24 cellular contexts compared by ENCODE assay signal in the genomic region with DNA sequence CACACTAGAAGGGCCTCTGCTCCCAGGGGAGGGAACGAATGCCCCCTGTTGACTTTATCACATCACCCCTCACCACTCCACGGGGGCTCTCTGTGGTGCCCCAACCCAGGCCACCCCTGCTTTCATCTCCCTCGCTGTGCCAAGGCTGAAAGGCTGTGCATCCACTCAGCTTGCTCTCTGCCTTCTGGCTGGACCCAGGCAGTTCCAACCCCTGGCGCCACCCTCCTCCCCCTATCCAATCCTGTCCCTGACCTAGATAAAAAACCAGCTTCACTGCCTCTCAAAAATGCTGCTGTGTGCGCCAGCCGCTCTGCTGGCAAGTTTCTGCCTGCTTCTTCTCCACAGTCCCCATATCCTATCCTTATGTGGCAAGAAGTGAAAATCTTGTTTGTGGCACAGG. TPM values are rescaled to one million over a fixed set of nuclear protein-coding genes. Genes with fewer than 3 reads are reported as not detected.
DNase-seq lines count a peak whose midpoint lies in the region; ATAC-seq, FAIRE-seq and TF ChIP-seq lines count a peak whose summit lies in the region.
"Had no signal": no experiment of that assay in that cellular context is flagged by ENCODE, and none has a peak within 500 bp of the region (broad histone marks: within the 10 kb centered on the region; RNA-seq: fewer than 3 reads in every experiment).

No MANE protein-coding gene starts in this region.

- dilution Hi-C loops in keratinocyte (cut with MboI; ENCODE audit: extremely low pct_ligation_motif_present, low sequenced_read_pairs), result no loop called here

- H3K27me3 ChIP-seq in keratinocyte (ENCODE audit: control insufficient read depth, extremely low read depth, insufficient read depth, low read length) (no peaks in the 10 kb centered on the region), spleen (replicated peaks in 1 of 7) (no peaks in the 10 kb centered on the region)
- no peaks in the 10 kb centered on the region for H3K27me3 ChIP-seq in naive thymus-derived CD4-positive, alpha-beta T cell (ENCODE audit: control insufficient read depth in 2 of 2, insufficient read depth in 2 of 2, low read length in 2 of 2)
- H3K27me3 ChIP-seq: brain microvascular endothelial cell had no signal

- no peaks in the 10 kb centered on the region for H3K9me1 ChIP-seq in keratinocyte (ENCODE audit: control insufficient read depth, extremely low read depth, insufficient read depth, low read length)

- H3K4me3 ChIP-seq in keratinocyte (ENCODE audit: control insufficient read depth in 2 of 3, extremely low read depth in 1 of 3, insufficient read depth in 2 of 3, low read depth in 1 of 3, low read length in 3 of 3), result no peak overlapping the region
- no peak overlapping the region for H3K4me3 ChIP-seq in spleen
- no peak overlapping the region for H3K4me3 ChIP-seq in naive thymus-derived CD4-positive, alpha-beta T cell (ENCODE audit: low read length)
- H3K4me3 ChIP-seq: coronary artery had no signal

- no peaks in the 10 kb centered on the region for H4K20me1 ChIP-seq in keratinocyte (ENCODE audit: control insufficient read depth, extremely low read depth, insufficient read depth, low read length)

- no peaks in the 10 kb centered on the region for H3K9me3 ChIP-seq in keratinocyte (ENCODE audit: control insufficient read depth, low read depth, low read length)
- H3K9me3 ChIP-seq in spleen, result no peaks in the 10 kb centered on the region
- no peaks in the 10 kb centered on the region for H3K9me3 ChIP-seq in naive thymus-derived CD4-positive, alpha-beta T cell (ENCODE audit: control insufficient read depth in 2 of 3, low read length in 3 of 3)

- peaks cover 11% of the 10 kb centered on the region for H3K4me1 Mint-ChIP-seq in progenitor cell of endocrine pancreas (ENCODE audit: low read depth)
- H3K4me1 Mint-ChIP-seq in natural killer cell treated with Interleukin-12 subunit alpha and Interleukin-12 subunit beta and Interleukin-15 and Interleukin-18, amount 100 ng/mL, for 72 hours (ENCODE audit: low read depth in 2 of 2), result no peaks in the 10 kb centered on the region
- H3K4me1 Mint-ChIP-seq in naive thymus-derived CD4-positive, alpha-beta T cell, result peaks cover 0 to 6% (median 0%) of the 10 kb centered on the region in 7 donors

- TF ChIP-seq CTCF in keratinocyte (optimal IDR thresholded peaks at IDR 0.05 in 1 of 3, IDR thresholded peaks at IDR 0.05 in 1 of 3, conservative IDR thresholded peaks at IDR 0.05 in 1 of 3; ENCODE audit: extremely low read depth in 1 of 3, insufficient read depth in 2 of 3, low read length in 3 of 3) (no peak), spleen (IDR thresholded peaks at IDR 0.05 in 8 of 11, conservative IDR thresholded peaks at IDR 0.05 in 3 of 11) (no peak), progenitor cell of endocrine pancreas (IDR thresholded peaks at IDR 0.05; ENCODE audit: unreplicated experiment) (no peak)

- peaks cover 27% of the 10 kb centered on the region for H3K79me2 ChIP-seq in keratinocyte (ENCODE audit: control insufficient read depth, insufficient read depth, low read length)

- peak overlapping the region; percentile 25 for H3K4me2 ChIP-seq in keratinocyte (ENCODE audit: control insufficient read depth, extremely low read depth, insufficient read depth, low read depth, low read length)

- peaks cover 9% of the 10 kb centered on the region for H3K36me3 Mint-ChIP-seq in progenitor cell of endocrine pancreas (ENCODE audit: insufficient read depth)
- H3K36me3 Mint-ChIP-seq in natural killer cell treated with Interleukin-12 subunit alpha and Interleukin-12 subunit beta and Interleukin-15 and Interleukin-18, amount 100 ng/mL, for 72 hours, result no peaks in the 10 kb centered on the region
- H3K36me3 Mint-ChIP-seq in naive thymus-derived CD4-positive, alpha-beta T cell, result peaks cover 3 to 51% (median 4%) of the 10 kb centered on the region in 5 donors

- FAIRE-seq in keratinocyte (lab: Jason Lieb, UNC), result peak; percentile 56
- FAIRE-seq: urothelium cell line had no signal

- POLR2A ChIA-PET in naive thymus-derived CD4-positive, alpha-beta T cell (lab: Charles Lee), result interaction anchor here (1.1 kb wide), 1 partner anchor 23 kb away, joined by 3 read pairs; no protein-coding TSS in a partner anchor

- H3K36me3 ChIP-seq in keratinocyte (ENCODE audit: control insufficient read depth in 2 of 2, extremely low read depth in 1 of 2, insufficient read depth in 2 of 2, low read length in 2 of 2) (peaks cover 57 to 60% of the 10 kb centered on the region in 2 experiments), spleen (peaks cover 0 to 98% (median 29%) of the 10 kb centered on the region in 6 donors)
- peaks cover 0 to 23% (median 0%) of the 10 kb centered on the region in 3 experiments for H3K36me3 ChIP-seq in naive thymus-derived CD4-positive, alpha-beta T cell (ENCODE audit: control insufficient read depth in 2 of 3, insufficient read depth in 3 of 3, low read length in 3 of 3)

- no peak for ATAC-seq in natural killer cell treated with Interleukin-12 subunit alpha and Interleukin-12 subunit beta and Interleukin-15 and Interleukin-18, amount 100 ng/mL, for 72 hours
- no peak for ATAC-seq in naive thymus-derived CD4-positive, alpha-beta T cell
- ATAC-seq: SK-N-SH treated with all-trans-retinoic acid at 6 μM for 48 hours had no signal

- WGBS in spleen, 5 donors, result 76 to 94% (median 83%) methylated on average over 6 of the region's 6 CpGs

- H3K27ac ChIP-seq in angular gyrus (ENCODE audit: low read depth, low read length) (peak overlapping the region; percentile 31), keratinocyte (ENCODE audit: control insufficient read depth, insufficient read depth, low read length) (peak overlapping the region; percentile 47), spleen (no peak overlapping the region)
- no peak overlapping the region for H3K27ac ChIP-seq in naive thymus-derived CD4-positive, alpha-beta T cell (ENCODE audit: low read depth, low read length)
- H3K27ac ChIP-seq: brain microvascular endothelial cell, coronary artery had no signal

- no peaks in the 10 kb centered on the region for H3K9me3 Mint-ChIP-seq in progenitor cell of endocrine pancreas (ENCODE audit: low read depth)
- no peaks in the 10 kb centered on the region for H3K9me3 Mint-ChIP-seq in natural killer cell treated with Interleukin-12 subunit alpha and Interleukin-12 subunit beta and Interleukin-15 and Interleukin-18, amount 100 ng/mL, for 72 hours
- peaks cover 0 to 4% (median 0%) of the 10 kb centered on the region in 11 donors for H3K9me3 Mint-ChIP-seq in naive thymus-derived CD4-positive, alpha-beta T cell
- H3K9me3 Mint-ChIP-seq: neural crest cell; stimulated activated naive CD8-positive, alpha-beta T cell treated with anti-CD3 and anti-CD28 coated beads, Interleukin-15, Interleukin-2, amounts not matched to agents 100 ng/mL and 50 ng/mL, for 24 hours; T-helper 2 cell treated with Interferon-gamma antibody and Interleukin-4, amounts not matched to agents 5 μg/mL and 100 μg/mL, for 36 hours had no signal

- CTCF ChIA-PET in naive thymus-derived CD4-positive, alpha-beta T cell (lab: Charles Lee), result interaction anchor here (0.8 kb wide), 1 partner anchor 144 kb away, joined by 3 read pairs; no protein-coding TSS in a partner anchor

- H3K4me1 ChIP-seq in keratinocyte (ENCODE audit: control insufficient read depth, extremely low read depth, insufficient read depth, low read length), result peaks cover 17% of the 10 kb centered on the region
- H3K4me1 ChIP-seq in spleen, result no peaks in the 10 kb centered on the region
- H3K4me1 ChIP-seq in naive thymus-derived CD4-positive, alpha-beta T cell (ENCODE audit: control insufficient read depth in 2 of 2, insufficient read depth in 2 of 2, low read length in 2 of 2), result no peaks in the 10 kb centered on the region

- peak overlapping the region; percentile 20 for H3K9ac ChIP-seq in keratinocyte (ENCODE audit: control insufficient read depth, extremely low read depth, insufficient read depth, low read length)

- no peak overlapping the region for H3K27ac Mint-ChIP-seq in progenitor cell of endocrine pancreas
- no peak overlapping the region for H3K27ac Mint-ChIP-seq in natural killer cell treated with Interleukin-12 subunit alpha and Interleukin-12 subunit beta and Interleukin-15 and Interleukin-18, amount 100 ng/mL, for 72 hours
- peak overlapping the region in 1 of 9 donors; percentile 41 for H3K27ac Mint-ChIP-seq in naive thymus-derived CD4-positive, alpha-beta T cell
- H3K27ac Mint-ChIP-seq: stimulated activated naive CD8-positive, alpha-beta T cell treated with anti-CD3 and anti-CD28 coated beads, Interleukin-15, Interleukin-2, amounts not matched to agents 100 ng/mL and 50 ng/mL, for 24 hours; T-helper 2 cell treated with Interferon-gamma antibody and Interleukin-4, amounts not matched to agents 5 μg/mL and 100 μg/mL, for 36 hours had no signal

- no peaks in the 10 kb centered on the region for H3K27me3 Mint-ChIP-seq in progenitor cell of endocrine pancreas
- H3K27me3 Mint-ChIP-seq in natural killer cell treated with Interleukin-12 subunit alpha and Interleukin-12 subunit beta and Interleukin-15 and Interleukin-18, amount 100 ng/mL, for 72 hours, result no peaks in the 10 kb centered on the region
- H3K27me3 Mint-ChIP-seq in naive thymus-derived CD4-positive, alpha-beta T cell, result no peaks in the 10 kb centered on the region
- H3K27me3 Mint-ChIP-seq: stimulated activated naive CD8-positive, alpha-beta T cell treated with anti-CD3 and anti-CD28 coated beads, Interleukin-15, Interleukin-2, amounts not matched to agents 100 ng/mL and 50 ng/mL, for 24 hours had no signal

- DNase-seq in G401 (ENCODE audit: low spot score) (peak; percentile 59), keratinocyte (ENCODE audit: low read depth, low spot score) (no peak), spleen (peak; percentile 44), progenitor cell of endocrine pancreas (ENCODE audit: low spot score, unreplicated experiment) (no peak), SHP77 (lab: John Stamatoyannopoulos, UW) (no peak)
- no peak for DNase-seq in natural killer cell treated with Interleukin-12 subunit alpha and Interleukin-12 subunit beta and Interleukin-15 and Interleukin-18, amount 100 ng/mL, for 72 hours (ENCODE audit: low spot score)
- no peak for DNase-seq in naive thymus-derived CD4-positive, alpha-beta T cell
- DNase-seq: activated CD4-positive, alpha-beta T cell treated with anti-CD3 and anti-CD28 coated beads, Interleukin-2, amount 50 U/mL, for 4 hours; activated gamma-delta T cell treated with Interleukin-2 at 50 U/mL for 16 hours; brain microvascular endothelial cell; DMS 273 treated with DMSO at 0.1 percent for 48 hours; HCEC 1CT; MV-4-11; NCI-H1694; NCI-H2171; NCI-H524; stimulated activated CD4-positive, alpha-beta T cell treated with anti-CD3 and anti-CD28 coated beads, Interleukin-4, amount 100 ng/mL, for 24 hours had no signal

- no peak overlapping the region for H2AFZ ChIP-seq in keratinocyte (ENCODE audit: control insufficient read depth, low read length)

- TF ChIP-seq POLR2A in spleen (IDR thresholded peaks at IDR 0.05), result no peak

- intact Hi-C loops in spleen (cut with DNase I; ENCODE audit: low total_unique reads), result no loop called here
- intact Hi-C loops in naive thymus-derived CD4-positive, alpha-beta T cell (cut with micrococcal nuclease), result no loop called here

- no peak overlapping the region for H3K4me3 Mint-ChIP-seq in progenitor cell of endocrine pancreas (ENCODE audit: low read depth)
- no peak overlapping the region for H3K4me3 Mint-ChIP-seq in natural killer cell treated with Interleukin-12 subunit alpha and Interleukin-12 subunit beta and Interleukin-15 and Interleukin-18, amount 100 ng/mL, for 72 hours
- no peak overlapping the region for H3K4me3 Mint-ChIP-seq in naive thymus-derived CD4-positive, alpha-beta T cell
- H3K4me3 Mint-ChIP-seq: neural crest cell; stimulated activated naive CD8-positive, alpha-beta T cell treated with anti-CD3 and anti-CD28 coated beads, Interleukin-15, Interleukin-2, amounts not matched to agents 100 ng/mL and 50 ng/mL, for 24 hours; T-helper 2 cell treated with Interferon-gamma antibody and Interleukin-4, amounts not matched to agents 5 μg/mL and 100 μg/mL, for 36 hours had no signal

- in situ Hi-C loops in G401 (cut with HindIII; ENCODE audit: low sequenced_read_pairs), result no loop called here

RNA-seq across cellular contexts. Expression of a gene that starts 22.4 kb away (rescaled TPM):
- 8.0 and 9.3 TPM in 2 replicates for total RNA-seq in G401 (2014; rRNA removed; shearing (Covaris generic))
- polyA plus RNA-seq in keratinocyte (30.9 to 45.2 TPM (median 31.7 TPM) in 3 replicates), spleen (1 to 10 TPM; 1.3 to 2.2 (median 1.7) TPM)
- 9.8 TPM for polyA plus RNA-seq in keratinocyte (2011; ENCODE audit: low read depth)
- 33.2 and 34.5 TPM in 2 replicates for polyA plus RNA-seq in keratinocyte (2011; cell fraction: cytosol; rRNA removed)
- polyA plus RNA-seq in keratinocyte (2011; cell fraction: nucleus; rRNA removed), result 35.1 and 38.7 TPM in 2 replicates
- polyA plus RNA-seq in keratinocyte (2012; ENCODE audit: low replicate concordance), result 17.9 and 33.7 TPM in 2 replicates
- polyA minus RNA-seq in keratinocyte, result 49.6 to 65.0 TPM (median 51.0 TPM) in 3 replicates
- 38.0 TPM for polyA minus RNA-seq in keratinocyte (2011; cell fraction: cytosol; rRNA and poly(A)+ RNA removed)
- 23.0 and 30.8 TPM in 2 replicates for polyA minus RNA-seq in keratinocyte (2011; cell fraction: nucleus; rRNA and poly(A)+ RNA removed)
- total RNA-seq in spleen (10 to 100 TPM in 1 of 7 donors, 1 to 10 TPM in 6; 5.1 to 11.0 (median 6.8) TPM), progenitor cell of endocrine pancreas (6.0 and 7.0 TPM in 2 replicates)
- 1 to 10 TPM in 1 of 2 donors, under 1 TPM in 1; 0.95 to 1.8 TPM for total RNA-seq in natural killer cell treated with Interleukin-12 subunit alpha and Interleukin-12 subunit beta and Interleukin-15 and Interleukin-18, amount 100 ng/mL, for 72 hours
- 1 to 10 TPM; 3.0 to 9.7 (median 7.7) TPM for total RNA-seq in naive thymus-derived CD4-positive, alpha-beta T cell
- polyA plus RNA-seq in naive thymus-derived CD4-positive, alpha-beta T cell, result 1 to 10 TPM; 6.6 to 9.0 TPM

RNA-seq across cellular contexts. Expression of a gene that starts 40.6 kb away (rescaled TPM):
- 4.9 and 7.6 TPM in 2 replicates for total RNA-seq in G401 (2014; rRNA removed; shearing (Covaris generic))
- polyA plus RNA-seq in keratinocyte (59.2 to 110 TPM (median 73.2 TPM) in 3 replicates), spleen (1 to 10 TPM; 2.7 to 8.0 (median 5.7) TPM)
- 66.9 TPM for polyA plus RNA-seq in keratinocyte (2011; ENCODE audit: low read depth)
- 59.8 and 88.4 TPM in 2 replicates for polyA plus RNA-seq in keratinocyte (2011; cell fraction: cytosol; rRNA removed)
- 113 and 139 TPM in 2 replicates for polyA plus RNA-seq in keratinocyte (2011; cell fraction: nucleus; rRNA removed)
- polyA plus RNA-seq in keratinocyte (2012; ENCODE audit: low replicate concordance), result 89.1 and 89.3 TPM in 2 replicates
- 88.4 to 139 TPM (median 131 TPM) in 3 replicates for polyA minus RNA-seq in keratinocyte
- 166 TPM for polyA minus RNA-seq in keratinocyte (2011; cell fraction: cytosol; rRNA and poly(A)+ RNA removed)
- 86.6 and 94.1 TPM in 2 replicates for polyA minus RNA-seq in keratinocyte (2011; cell fraction: nucleus; rRNA and poly(A)+ RNA removed)
- total RNA-seq in spleen (10 to 100 TPM; 10.7 to 27.2 (median 13.0) TPM), progenitor cell of endocrine pancreas (8.4 and 8.5 TPM in 2 replicates)
- 1 to 10 TPM; 3.9 to 4.2 TPM for total RNA-seq in natural killer cell treated with Interleukin-12 subunit alpha and Interleukin-12 subunit beta and Interleukin-15 and Interleukin-18, amount 100 ng/mL, for 72 hours
- total RNA-seq in naive thymus-derived CD4-positive, alpha-beta T cell, result 10 to 100 TPM in 1 of 5 experiments, 1 to 10 TPM in 4; 4.9 to 16.6 (median 8.8) TPM
- 1 to 10 TPM; 3.3 to 8.8 TPM for polyA plus RNA-seq in naive thymus-derived CD4-positive, alpha-beta T cell

Comparison
In these comparisons a context has a peak if more than half of its experiments do, and no peak if none do; other contexts are left out.
1. DNase-seq: peak in G401 (single experiment) and spleen (single experiment); none in keratinocyte (single experiment), progenitor cell of endocrine pancreas (single experiment), SHP77 (0 of 2), natural killer cell treated with Interleukin-12 subunit alpha and Interleukin-12 subunit beta and Interleukin-15 and Interleukin-18, amount 100 ng/mL, for 72 hours (single experiment) and naive thymus-derived CD4-positive, alpha-beta T cell (0 of 9).
2. H3K27ac ChIP-seq: peak in angular gyrus (single experiment) and keratinocyte (single experiment); none in spleen (0 of 8) and naive thymus-derived CD4-positive, alpha-beta T cell (single experiment).